ENCODE assay signal across 12 cellular contexts in the genomic region with DNA sequence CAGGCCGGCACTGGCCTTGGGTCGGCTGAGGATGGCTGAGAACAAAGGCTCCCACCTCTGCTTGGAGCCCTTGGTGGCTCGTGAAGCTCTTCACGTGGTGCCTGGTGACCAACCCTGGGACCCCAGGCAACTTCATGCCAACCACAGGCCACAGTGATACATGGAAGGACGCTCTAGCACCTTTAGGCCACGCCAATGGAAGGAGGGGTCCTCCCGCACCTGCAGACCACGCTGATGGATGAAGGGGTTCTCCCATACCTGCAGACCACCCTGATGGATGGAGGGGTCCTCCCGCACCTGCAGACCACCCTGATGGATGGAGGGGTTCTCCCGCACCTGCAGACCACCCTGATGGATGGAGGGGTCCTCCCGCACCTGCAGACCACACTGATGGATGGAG.
A peak's percentile ranks its signal among the peaks of the same experiment; 100 is the strongest.
DNase-seq lines count a peak whose midpoint lies in the region; ATAC-seq and TF ChIP-seq lines count a peak whose summit lies in the region.
"Had no signal": no experiment of that assay in that cellular context is flagged by ENCODE, and none has a peak within 500 bp of the region (broad histone marks: within the 10 kb centered on the region; RNA-seq: fewer than 3 reads in every experiment).

No MANE protein-coding gene starts in this region.

- H3K27ac ChIP-seq in Peyer's patch, result no peak overlapping the region
- H3K27ac ChIP-seq in neuronal stem cell (replicated peaks; ENCODE audit: low read length), result no peak overlapping the region
- H3K27ac ChIP-seq in upper lobe of right lung, result no peak overlapping the region
- H3K27ac ChIP-seq in caudate nucleus (ENCODE audit: low read depth, low read length), result no peak overlapping the region
- H3K27ac ChIP-seq: C4-2B, GM23248, HL-60 had no signal

- peak overlapping the region; percentile 62 for H2BK15ac ChIP-seq in neuronal stem cell (ENCODE audit: low read length)

- TF ChIP-seq CTCF in Peyer's patch (IDR thresholded peaks at IDR 0.05), result no peak
- no peak for TF ChIP-seq CTCF in upper lobe of right lung (IDR thresholded peaks at IDR 0.05)

- no peak overlapping the region for H2BK5ac ChIP-seq in neuronal stem cell (ENCODE audit: low read length)

- H3K9ac ChIP-seq in neuronal stem cell (ENCODE audit: low read depth, low read length, poor library complexity), result no peak overlapping the region
- H3K9ac ChIP-seq: GM23248 had no signal

- H3K9me3 ChIP-seq in Peyer's patch, result peaks cover 0 to 3% (median 0%) of the 10 kb centered on the region in 4 donors
- H3K9me3 ChIP-seq in neuronal stem cell (replicated peaks in 1 of 2; ENCODE audit: control insufficient read depth in 2 of 2, insufficient read depth in 1 of 2, low read depth in 1 of 2, low read length in 2 of 2), result peaks cover 0 to 3% of the 10 kb centered on the region in 2 donors
- no peaks in the 10 kb centered on the region for H3K9me3 ChIP-seq in upper lobe of right lung

- no peak for TF ChIP-seq POLR2A in Peyer's patch (IDR thresholded peaks at IDR 0.05)

- no peaks in the 10 kb centered on the region for H3K4me1 ChIP-seq in Peyer's patch
- peaks cover 0 to 17% of the 10 kb centered on the region in 2 donors for H3K4me1 ChIP-seq in neuronal stem cell (ENCODE audit: control insufficient read depth in 2 of 2, insufficient read depth in 1 of 2, low read depth in 1 of 2, low read length in 2 of 2)
- no peaks in the 10 kb centered on the region for H3K4me1 ChIP-seq in upper lobe of right lung

- no peak overlapping the region for H4K8ac ChIP-seq in neuronal stem cell (ENCODE audit: low read depth, low read length)

- H3K23ac ChIP-seq in neuronal stem cell (ENCODE audit: low read depth, low read length, poor library complexity), result peak overlapping the region; percentile 8

- no peak overlapping the region for H3K14ac ChIP-seq in neuronal stem cell (ENCODE audit: low read length)

- H3K27me3 ChIP-seq in Peyer's patch (no peaks in the 10 kb centered on the region), neuronal stem cell (ENCODE audit: control insufficient read depth in 3 of 3, insufficient read depth in 3 of 3, low read depth in 1 of 3, low read length in 3 of 3) (no peaks in the 10 kb centered on the region), upper lobe of right lung (no peaks in the 10 kb centered on the region)

- peak in 2 of 3 donors; percentile 7 to 29 for DNase-seq in Peyer's patch
- DNase-seq in ecto neural progenitor cell (ENCODE audit: low spot score), result peak; percentile 21
- DNase-seq in neuronal stem cell (ENCODE audit: low spot score), result no peak
- DNase-seq in upper lobe of right lung, result peak; percentile 39
- no peak for DNase-seq in caudate nucleus (lab: John Stamatoyannopoulos, UW)
- no peak for DNase-seq in GM03348 (ENCODE audit: low spot score)
- DNase-seq: AML-193, Caco-2, GM23248, HCEC 1CT had no signal

- ATAC-seq in upper lobe of right lung, result no peak

- intact Hi-C loops in upper lobe of right lung (cut with DNase I), result no loop called here

- no peak overlapping the region for H3K4ac ChIP-seq in neuronal stem cell (ENCODE audit: low read length)

- H3K79me1 ChIP-seq in neuronal stem cell (ENCODE audit: low read depth, low read length), result no peaks in the 10 kb centered on the region

- no peak overlapping the region for H2AFZ ChIP-seq in neuronal stem cell (ENCODE audit: low read length)
- H2AFZ ChIP-seq: GM23248 had no signal

- peak overlapping the region; percentile 5 for H2AK5ac ChIP-seq in neuronal stem cell (ENCODE audit: low read depth, low read length)

- H4K91ac ChIP-seq in neuronal stem cell (ENCODE audit: low read depth, low read length, poor library complexity), result no peak overlapping the region

- H3K18ac ChIP-seq in neuronal stem cell (ENCODE audit: low read length), result peak overlapping the region; percentile 50

- no peak overlapping the region for H2BK120ac ChIP-seq in neuronal stem cell (ENCODE audit: low read depth, low read length)

- H2BK12ac ChIP-seq in neuronal stem cell (ENCODE audit: low read length), result peak overlapping the region; percentile 69

- no peak overlapping the region for H3K4me2 ChIP-seq in neuronal stem cell (ENCODE audit: insufficient read depth, low read length, poor library complexity, severe bottlenecking)

- WGBS in neuronal stem cell (ENCODE audit: extremely low coverage in 2 of 2, insufficient read length in 2 of 2, insufficient replicate concordance in 1 of 2), 2 donors, result no CpG with 5 or more reads among the region's 11 CpGs

- no peak overlapping the region for H3K4me3 ChIP-seq in Peyer's patch
- H3K4me3 ChIP-seq in neuronal stem cell (ENCODE audit: low read length in 2 of 2), result peak overlapping the region in 1 of 2 donors; percentile 3
- no peak overlapping the region for H3K4me3 ChIP-seq in upper lobe of right lung
- H3K4me3 ChIP-seq: GM23248 had no signal

- H3K36me3 ChIP-seq in Peyer's patch, result no peaks in the 10 kb centered on the region
- no peaks in the 10 kb centered on the region for H3K36me3 ChIP-seq in neuronal stem cell (replicated peaks in 1 of 2; ENCODE audit: control insufficient read depth in 2 of 2, insufficient read depth in 2 of 2, low read length in 2 of 2)
- no peaks in the 10 kb centered on the region for H3K36me3 ChIP-seq in upper lobe of right lung

Comparison
In these comparisons a context has a peak if more than half of its experiments do, and no peak if none do; other contexts are left out.
1. DNase-seq: peak in Peyer's patch (2 of 3), ecto neural progenitor cell (single experiment) and upper lobe of right lung (single experiment); none in neuronal stem cell (single experiment), caudate nucleus (0 of 61) and GM03348 (single experiment).